ENCODE assay signal across 8 cellular contexts in the genomic region with DNA sequence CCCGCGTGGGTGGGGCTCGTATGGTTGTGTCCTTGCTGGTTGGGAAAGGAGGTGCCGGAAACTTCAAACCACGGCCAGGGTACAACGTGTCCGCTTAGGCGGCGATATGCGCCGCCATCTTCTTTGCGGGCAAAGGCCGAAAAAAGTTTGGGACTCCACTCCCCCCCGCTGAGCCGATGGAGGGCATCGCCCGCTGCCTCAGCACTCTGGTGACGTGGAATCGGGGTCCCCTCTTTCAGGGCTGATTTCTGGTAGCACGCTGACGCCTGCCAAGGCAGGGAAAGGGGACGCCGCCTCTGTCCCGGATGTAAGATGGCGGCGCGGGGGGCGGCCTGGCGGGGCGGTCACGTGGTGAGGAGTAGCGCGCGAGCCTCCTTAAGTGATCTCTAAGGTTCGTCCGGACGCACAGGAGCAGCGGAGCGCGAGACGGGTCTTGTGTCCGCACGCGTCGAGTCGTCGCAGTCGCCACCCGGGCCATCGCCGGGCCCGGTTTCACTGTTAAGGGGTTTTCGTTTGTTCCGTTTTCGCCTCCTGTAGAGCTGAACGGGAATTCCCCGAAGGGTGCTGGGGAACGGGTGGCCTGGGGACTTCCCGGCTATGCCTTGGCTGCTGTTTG.
DNase-seq lines count a peak whose midpoint lies in the region; ATAC-seq and TF ChIP-seq lines count a peak whose summit lies in the region.

No MANE protein-coding gene starts in this region.

- H3K4me1 ChIP-seq in cardiac muscle cell (ENCODE audit: low read depth) (peaks cover 18% of the 10 kb centered on the region), trophoblast cell (ENCODE audit: control insufficient read depth in 1 of 2, insufficient read depth in 2 of 2, low read length in 2 of 2) (no peaks in the 10 kb centered on the region), transverse colon (peaks cover 5 to 22% (median 10%) of the 10 kb centered on the region in 4 donors)

- peak overlapping the region; percentile 82 for H3K4me3 ChIP-seq in GM12864 (ENCODE audit: low read depth, low read length)
- H3K4me3 ChIP-seq in cardiac muscle cell, result peak overlapping the region; percentile 57
- peak overlapping the region; percentile 88 for H3K4me3 ChIP-seq in trophoblast cell (ENCODE audit: low read depth, low read length)
- peak overlapping the region; percentile 62 to 88 (median 68) for H3K4me3 ChIP-seq in transverse colon

- peak overlapping the region; percentile 10 for H2BK12ac ChIP-seq in trophoblast cell (ENCODE audit: low read length)

- in situ Hi-C loops in transverse colon (cut with MboI; ENCODE audit: low pct_ligation_motif_present in 1 of 4, low pct_unique_long_range_greater_than_20kb in 1 of 4, low sequenced_read_pairs in 3 of 4), result no loop called here

- peak overlapping the region; percentile 99 for H3K9ac ChIP-seq in trophoblast cell (ENCODE audit: low read length)

- intact Hi-C loops in transverse colon (cut with DNase I; ENCODE audit: low total_unique reads), result no loop called here

- peak overlapping the region; percentile 94 for H3K18ac ChIP-seq in trophoblast cell (ENCODE audit: low read length)

- WGBS in trophoblast cell (ENCODE audit: extremely low coverage, insufficient coverage, insufficient read length), result no CpG with 5 or more reads among the region's 59 CpGs
- 0% methylated on average over 25 of the region's 59 CpGs; no CpG with 5 or more reads in 1 of the 2 donors for WGBS in transverse colon (ENCODE audit: low coverage in 1 of 2), 2 donors

- TF ChIP-seq EP300 in transverse colon (IDR thresholded peaks at IDR 0.05; ENCODE audit: low read depth), result no peak

- H2BK5ac ChIP-seq in trophoblast cell (ENCODE audit: low read depth, low read length, poor library complexity), result peak overlapping the region; percentile 97

- H3K79me1 ChIP-seq in trophoblast cell (ENCODE audit: low read length), result peaks cover 17% of the 10 kb centered on the region

- H3K27me3 ChIP-seq in cardiac muscle cell (no peaks in the 10 kb centered on the region), trophoblast cell (ENCODE audit: insufficient read depth, low read length) (no peaks in the 10 kb centered on the region), transverse colon (no peaks in the 10 kb centered on the region)

- peak overlapping the region; percentile 89 for H2BK120ac ChIP-seq in trophoblast cell (ENCODE audit: insufficient read depth, low read length, poor library complexity)

- ATAC-seq in HG02678 (IDR thresholded peaks at IDR 0.05; ENCODE audit: unreplicated experiment), result peak; percentile 64

- H2AFZ ChIP-seq in trophoblast cell (ENCODE audit: insufficient read depth, low read length, poor library complexity), result peak overlapping the region; percentile 95

- peak overlapping the region; percentile 80 for H3K4me2 ChIP-seq in trophoblast cell (ENCODE audit: low read length)

- peak overlapping the region; percentile 99 for H3K27ac ChIP-seq in cardiac muscle cell
- peak overlapping the region; percentile 100 for H3K27ac ChIP-seq in trophoblast cell (ENCODE audit: low read depth, low read length)
- peak overlapping the region; percentile 94 to 100 (median 99) for H3K27ac ChIP-seq in transverse colon

- no peak for TF ChIP-seq CTCF in GM12864 (IDR thresholded peaks at IDR 0.05; ENCODE audit: low read depth, low read length, missing control alignments)
- no peak for TF ChIP-seq CTCF in cardiac muscle cell (IDR thresholded peaks at IDR 0.05; ENCODE audit: low read depth, low read length)
- TF ChIP-seq CTCF in transverse colon (IDR thresholded peaks at IDR 0.05), result peak in 1 of 5 experiments; percentile 10

- H3K79me2 ChIP-seq in trophoblast cell (ENCODE audit: control insufficient read depth, insufficient read depth, low read length, poor library complexity), result peaks cover 16% of the 10 kb centered on the region

- H3K36me3 ChIP-seq in cardiac muscle cell (no peaks in the 10 kb centered on the region), trophoblast cell (ENCODE audit: control insufficient read depth in 1 of 2, insufficient read depth in 2 of 2, low read length in 2 of 2) (no peaks in the 10 kb centered on the region), transverse colon (no peaks in the 10 kb centered on the region)

- peak overlapping the region; percentile 74 for H2AK5ac ChIP-seq in trophoblast cell (ENCODE audit: low read length)

- H3K9me3 ChIP-seq in cardiac muscle cell (ENCODE audit: low read depth) (no peaks in the 10 kb centered on the region), trophoblast cell (ENCODE audit: insufficient read depth, low read depth, low read length) (no peaks in the 10 kb centered on the region), transverse colon (no peaks in the 10 kb centered on the region)

- peak overlapping the region; percentile 99 for H4K8ac ChIP-seq in trophoblast cell (ENCODE audit: low read depth, low read length)

- H3K14ac ChIP-seq in trophoblast cell (ENCODE audit: low read length), result peak overlapping the region; percentile 84

- peak overlapping the region; percentile 92 for H4K12ac ChIP-seq in trophoblast cell (ENCODE audit: low read depth, low read length)

- H3K4ac ChIP-seq in trophoblast cell (ENCODE audit: low read depth, low read length), result peak overlapping the region; percentile 98

- no peak overlapping the region for H3K23ac ChIP-seq in trophoblast cell (ENCODE audit: low read length)

- DNase-seq in GM12864 (ENCODE audit: low read depth) (peak; percentile 90), NCI-H1105 treated with DMSO at 0.1 percent for 48 hours (lab: John Stamatoyannopoulos, UW) (peak; percentile 89), SKM-1 treated with dmso at 0.1 percent for 144 hours (lab: John Stamatoyannopoulos, UW; ENCODE audit: unreplicated experiment) (peak; percentile 33), cardiac muscle cell (ENCODE audit: low read depth in 1 of 2, low spot score in 1 of 2) (peak; percentile 91 to 94), trophoblast cell (peak; percentile 94 to 97), transverse colon (peak; percentile 91)
- peak; percentile 64 for DNase-seq in activated naive CD8-positive, alpha-beta T cell treated with anti-CD3 and anti-CD28 coated beads, Interleukin-2, amount 50 U/mL, for 16 hours (ENCODE audit: low read depth, low spot score)

- H4K91ac ChIP-seq in trophoblast cell (ENCODE audit: low read depth, low read length), result peak overlapping the region; percentile 95

- peak; percentile 57 for TF ChIP-seq POLR2A in transverse colon (IDR thresholded peaks at IDR 0.05)

Comparison
In these comparisons a context has a peak if more than half of its experiments do, and no peak if none do; other contexts are left out.
1. Peak in every context shown above with its lines: DNase-seq, ATAC-seq, H3K4me3 ChIP-seq and H3K27ac ChIP-seq.
2. DNase-seq: peak in every context shown above with its lines; median percentile 96 in trophoblast cell; 92 in cardiac muscle cell; 91 in transverse colon; 90 in GM12864; 89 in NCI-H1105 treated with DMSO at 0.1 percent for 48 hours; 64 in activated naive CD8-positive, alpha-beta T cell treated with anti-CD3 and anti-CD28 coated beads, Interleukin-2, amount 50 U/mL, for 16 hours; 33 in SKM-1 treated with dmso at 0.1 percent for 144 hours.